Comparison of ENCODE assay signal across 1 cellular context in genomic region chr10:49649936-49650723, GRCh38.
TF ChIP-seq lines count a peak whose summit lies in the region.

No MANE protein-coding gene starts in this region.

TF ChIP-seq in GM23338, 12 proteins besides CTCF, POLR2A, EP300 and RAD21 (continued from another document):
- no peak for TF ChIP-seq ZNF462 (CRISPR knock-in tag; IDR thresholded peaks at IDR 0.05)
- TF ChIP-seq STAT1 (IDR thresholded peaks at IDR 0.05; ENCODE audit: unreplicated experiment) = no peak
- TF ChIP-seq REST (IDR thresholded peaks at IDR 0.05; ENCODE audit: unreplicated experiment) = no peak
- no peak for TF ChIP-seq NANOG (IDR thresholded peaks at IDR 0.05; ENCODE audit: borderline replicate concordance)
- no peak for TF ChIP-seq EZH2phosphoT487 (IDR thresholded peaks at IDR 0.05; ENCODE audit: unreplicated experiment)
- TF ChIP-seq EZH2 (IDR thresholded peaks at IDR 0.05; ENCODE audit: low read depth, unreplicated experiment) = no peak
- TF ChIP-seq ETS1 (IDR thresholded peaks at IDR 0.05) = no peak
- TF ChIP-seq ZNF331 (CRISPR knock-in tag; IDR thresholded peaks at IDR 0.05; ENCODE audit: low read depth) = no peak
- no peak for TF ChIP-seq POLR2AphosphoS5 (IDR thresholded peaks at IDR 0.05; ENCODE audit: low read depth)
